ENCODE assay signal across 12 cellular contexts in genomic region chr9:74942801-74943200, GRCh38. TPM values are rescaled to one million over a fixed set of nuclear protein-coding genes. Genes with fewer than 3 reads are reported as not detected.
DNase-seq lines count a peak whose midpoint lies in the region; ATAC-seq and TF ChIP-seq lines count a peak whose summit lies in the region.
"Had no signal": no experiment of that assay in that cellular context is flagged by ENCODE, and none has a peak within 500 bp of the region (broad histone marks: within the 10 kb centered on the region; RNA-seq: fewer than 3 reads in every experiment).

No MANE protein-coding gene starts in this region.

- H3K4me2 ChIP-seq in neuronal stem cell (ENCODE audit: insufficient read depth, low read length, poor library complexity, severe bottlenecking), result no peak overlapping the region

- no peak overlapping the region for H2BK5ac ChIP-seq in neuronal stem cell (ENCODE audit: low read length)

- H3K27me3 Mint-ChIP-seq in type B pancreatic cell, result no peaks in the 10 kb centered on the region
- H3K27me3 Mint-ChIP-seq: stimulated activated memory B cell treated with anti-CD40 and anti-IgM and Interleukin-4, amounts not matched to agents 10 μg/mL and 1 μg/mL and 100 μg/mL, for 72 hours had no signal

- H2BK15ac ChIP-seq in neuronal stem cell (ENCODE audit: low read length), result no peak overlapping the region

- no peak overlapping the region for H3K4me3 ChIP-seq in neuronal stem cell (ENCODE audit: low read length in 2 of 2)
- H3K4me3 ChIP-seq: coronary artery, ovary had no signal

- H3K9me3 Mint-ChIP-seq in activated naive CD4-positive, alpha-beta T cell treated with anti-CD3 and anti-CD28 coated beads, Interleukin-2, amount 50 U/mL, for 72 hours, result peaks cover 0 to 12% of the 10 kb centered on the region in 2 donors
- no peaks in the 10 kb centered on the region for H3K9me3 Mint-ChIP-seq in type B pancreatic cell

- no CpG with 5 or more reads among the region's 3 CpGs for WGBS in neuronal stem cell (ENCODE audit: extremely low coverage in 2 of 2, insufficient read length in 2 of 2, insufficient replicate concordance in 1 of 2), 2 donors

- H3K36me3 Mint-ChIP-seq in activated naive CD4-positive, alpha-beta T cell treated with anti-CD3 and anti-CD28 coated beads, Interleukin-2, amount 50 U/mL, for 72 hours, result peaks cover 2 to 13% of the 10 kb centered on the region in 2 donors
- H3K36me3 Mint-ChIP-seq in type B pancreatic cell, result no peaks in the 10 kb centered on the region

- H3K79me1 ChIP-seq in neuronal stem cell (ENCODE audit: low read depth, low read length), result no peaks in the 10 kb centered on the region

- intact Hi-C loops in head of caudate nucleus (cut with DNase I), result no loop called here

- H3K36me3 ChIP-seq in neuronal stem cell (replicated peaks in 1 of 2; ENCODE audit: control insufficient read depth in 2 of 2, insufficient read depth in 2 of 2, low read length in 2 of 2), result peaks cover 0 to 18% of the 10 kb centered on the region in 2 donors
- H3K36me3 ChIP-seq: ovary had no signal

- no peak overlapping the region for H4K8ac ChIP-seq in neuronal stem cell (ENCODE audit: low read depth, low read length)

- H2BK120ac ChIP-seq in neuronal stem cell (ENCODE audit: low read depth, low read length), result no peak overlapping the region

- no peaks in the 10 kb centered on the region for H3K27me3 ChIP-seq in neuronal stem cell (ENCODE audit: control insufficient read depth in 3 of 3, insufficient read depth in 3 of 3, low read depth in 1 of 3, low read length in 3 of 3)
- H3K27me3 ChIP-seq: ovary had no signal

- no peaks in the 10 kb centered on the region for H3K4me1 Mint-ChIP-seq in type B pancreatic cell (ENCODE audit: unreplicated experiment)

- no peak overlapping the region for H3K23ac ChIP-seq in neuronal stem cell (ENCODE audit: low read depth, low read length, poor library complexity)

- H4K91ac ChIP-seq in neuronal stem cell (ENCODE audit: low read depth, low read length, poor library complexity), result no peak overlapping the region

- no peaks in the 10 kb centered on the region for H3K9me3 ChIP-seq in neuronal stem cell (replicated peaks in 1 of 2; ENCODE audit: control insufficient read depth in 2 of 2, insufficient read depth in 1 of 2, low read depth in 1 of 2, low read length in 2 of 2)
- H3K9me3 ChIP-seq: ovary had no signal

- H3K27ac ChIP-seq in neuronal stem cell (replicated peaks; ENCODE audit: low read length), result no peak overlapping the region
- H3K27ac ChIP-seq: coronary artery, ovary had no signal

- no peak overlapping the region for H3K4ac ChIP-seq in neuronal stem cell (ENCODE audit: low read length)

- peak overlapping the region in 1 of 2 donors; percentile 76 for H3K27ac Mint-ChIP-seq in activated naive CD4-positive, alpha-beta T cell treated with anti-CD3 and anti-CD28 coated beads, Interleukin-2, amount 50 U/mL, for 72 hours
- no peak overlapping the region for H3K27ac Mint-ChIP-seq in type B pancreatic cell
- H3K27ac Mint-ChIP-seq: stimulated activated memory B cell treated with anti-CD40 and anti-IgM and Interleukin-4, amounts not matched to agents 10 μg/mL and 1 μg/mL and 100 μg/mL, for 72 hours had no signal

- H3K9ac ChIP-seq in neuronal stem cell (ENCODE audit: low read depth, low read length, poor library complexity), result no peak overlapping the region

- no peak overlapping the region for H2AK5ac ChIP-seq in neuronal stem cell (ENCODE audit: low read depth, low read length)

- ATAC-seq in activated naive CD4-positive, alpha-beta T cell treated with anti-CD3 and anti-CD28 coated beads, Interleukin-2, amount 50 U/mL, for 72 hours, result peak; percentile 70 to 99
- ATAC-seq: stimulated activated memory B cell treated with anti-CD40 and anti-IgM and Interleukin-4, amounts not matched to agents 10 μg/mL and 1 μg/mL and 100 μg/mL, for 72 hours had no signal

- H2BK12ac ChIP-seq in neuronal stem cell (ENCODE audit: low read length), result no peak overlapping the region

- H3K18ac ChIP-seq in neuronal stem cell (ENCODE audit: low read length), result no peak overlapping the region

- peak; percentile 50 for DNase-seq in H4 (ENCODE audit: low spot score)
- DNase-seq in RKO (ENCODE audit: low spot score), result peak; percentile 79
- no peak for DNase-seq in activated naive CD4-positive, alpha-beta T cell treated with anti-CD3 and anti-CD28 coated beads, Interleukin-2, amount 50 U/mL, for 72 hours (ENCODE audit: low spot score in 2 of 2)
- no peak for DNase-seq in neuronal stem cell (ENCODE audit: low spot score)
- no peak for DNase-seq in head of caudate nucleus
- no peak for DNase-seq in C1 segment of cervical spinal cord (lab: John Stamatoyannopoulos, UW)
- no peak for DNase-seq in type B pancreatic cell (ENCODE audit: extremely low spot score, unreplicated experiment)
- no peak for DNase-seq in amniotic stem cell (lab: John Stamatoyannopoulos, UW)
- DNase-seq: NCI-H446 treated with DMSO at 0.1 percent for 48 hours, ovary had no signal

- no peaks in the 10 kb centered on the region for H3K4me1 ChIP-seq in neuronal stem cell (ENCODE audit: control insufficient read depth in 2 of 2, insufficient read depth in 1 of 2, low read depth in 1 of 2, low read length in 2 of 2)

- peak overlapping the region; percentile 11 for H2AFZ ChIP-seq in neuronal stem cell (ENCODE audit: low read length)

- no peak overlapping the region for H3K4me3 Mint-ChIP-seq in type B pancreatic cell
- H3K4me3 Mint-ChIP-seq: stimulated activated memory B cell treated with anti-CD40 and anti-IgM and Interleukin-4, amounts not matched to agents 10 μg/mL and 1 μg/mL and 100 μg/mL, for 72 hours had no signal

- TF ChIP-seq CTCF in type B pancreatic cell (conservative IDR thresholded peaks at IDR 0.05), result no peak

- H3K14ac ChIP-seq in neuronal stem cell (ENCODE audit: low read length), result no peak overlapping the region

RNA-seq across cellular contexts. Expression of gene C9orf40, which starts 9.9 kb away (rescaled TPM):
- 13.5 and 16.6 TPM in 2 replicates for total RNA-seq in H4 (2014; rRNA removed; shearing (Covaris generic))
- 10 to 100 TPM; 16.5 to 18.6 TPM for total RNA-seq in activated naive CD4-positive, alpha-beta T cell treated with anti-CD3 and anti-CD28 coated beads, Interleukin-2, amount 50 U/mL, for 72 hours
- 14.0 TPM for polyA plus RNA-seq in neuronal stem cell (2013, experiment 1 of 2)
- polyA plus RNA-seq in neuronal stem cell (2013, experiment 2 of 2), result 13.9 TPM
- 6.2 and 10.4 TPM in 2 replicates for total RNA-seq in type B pancreatic cell (ENCODE audit: low replicate concordance)

RNA-seq across cellular contexts. Expression of gene TRPM6, which starts 55.1 kb away (rescaled TPM):
- 0.12 and 0.29 TPM in 2 replicates for total RNA-seq in H4 (2014; rRNA removed; shearing (Covaris generic))
- under 1 TPM in 1 of 2 donors, not detected in 1; 0.31 TPM for total RNA-seq in activated naive CD4-positive, alpha-beta T cell treated with anti-CD3 and anti-CD28 coated beads, Interleukin-2, amount 50 U/mL, for 72 hours
- 0.03 TPM for polyA plus RNA-seq in neuronal stem cell (2013, experiment 1 of 2)
- 0.01 TPM for polyA plus RNA-seq in neuronal stem cell (2013, experiment 2 of 2)
- 1.4 and 16.9 TPM in 2 replicates for total RNA-seq in type B pancreatic cell (ENCODE audit: low replicate concordance)

Comparison
In these comparisons a context has a peak if more than half of its experiments do, and no peak if none do; other contexts are left out.
1. DNase-seq: peak in H4 (single experiment) and RKO (single experiment); none in activated naive CD4-positive, alpha-beta T cell treated with anti-CD3 and anti-CD28 coated beads, Interleukin-2, amount 50 U/mL, for 72 hours (0 of 2), neuronal stem cell (single experiment), head of caudate nucleus (0 of 42), C1 segment of cervical spinal cord (0 of 14), type B pancreatic cell (single experiment) and amniotic stem cell (single experiment).